ENCODE assay signal across 19 cellular contexts in the genomic region with DNA sequence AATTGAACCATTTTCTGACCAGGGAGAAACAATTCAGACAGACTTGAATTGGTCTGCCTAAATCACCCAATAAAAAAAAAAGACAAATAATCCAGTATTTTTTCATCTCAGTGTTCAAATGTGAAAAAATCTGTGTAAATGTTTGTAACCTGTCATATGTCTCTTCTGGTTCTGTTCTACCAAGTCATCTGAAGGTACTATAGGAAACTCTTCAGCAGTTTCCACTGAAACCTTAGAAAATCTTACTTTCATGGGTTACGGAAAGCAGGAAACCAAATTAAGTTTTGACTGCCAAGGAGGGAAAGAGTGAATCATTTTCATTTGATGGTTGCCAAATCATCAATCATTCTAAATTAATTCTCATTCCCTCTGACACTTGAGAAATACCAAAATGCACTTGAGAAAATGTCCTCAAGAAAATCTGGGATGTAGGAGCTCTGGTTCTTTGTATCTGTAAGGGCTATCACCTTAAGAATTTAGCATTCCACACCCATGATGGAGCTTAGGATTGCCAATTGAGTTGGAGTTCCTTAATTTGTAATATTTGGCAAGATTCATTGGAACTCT.
"Had no signal": no experiment of that assay in that cellular context is flagged by ENCODE, and none has a peak within 500 bp of the region (broad histone marks: within the 10 kb centered on the region; RNA-seq: fewer than 3 reads in every experiment).

No MANE protein-coding gene starts in this region.

- H3K36me3 ChIP-seq: esophagus squamous epithelium, spleen had no signal

- H3K4me1 Mint-ChIP-seq: immature natural killer cell, naive B cell, neural crest cell had no signal

- H3K4me1 ChIP-seq: body of pancreas, spleen had no signal

- H3K27ac Mint-ChIP-seq: immature natural killer cell; naive B cell; T-helper 2 cell treated with Interferon-gamma antibody and Interleukin-4, amounts not matched to agents 5 μg/mL and 100 μg/mL, for 36 hours; type B pancreatic cell had no signal

- H3K4me3 ChIP-seq: body of pancreas, esophagus squamous epithelium, mucosa of descending colon, spleen had no signal

- H3K4me3 Mint-ChIP-seq: immature natural killer cell; naive B cell; neural crest cell; stimulated activated naive B cell treated with anti-CD40 and anti-IgM and Interleukin-4, amounts not matched to agents 10 μg/mL and 1 μg/mL and 100 μg/mL, for 72 hours; T-helper 2 cell treated with Interferon-gamma antibody and Interleukin-4, amounts not matched to agents 5 μg/mL and 100 μg/mL, for 36 hours; type B pancreatic cell had no signal

- H3K27ac ChIP-seq: body of pancreas, esophagus squamous epithelium, spleen had no signal

- FAIRE-seq: TTC549 had no signal

- H3K36me3 Mint-ChIP-seq: immature natural killer cell; naive B cell; stimulated activated naive B cell treated with anti-CD40 and anti-IgM and Interleukin-4, amounts not matched to agents 10 μg/mL and 1 μg/mL and 100 μg/mL, for 72 hours; type B pancreatic cell had no signal

- H3K27me3 ChIP-seq: body of pancreas, esophagus squamous epithelium, spleen had no signal

- H3K27me3 Mint-ChIP-seq: naive B cell; stimulated activated naive B cell treated with anti-CD40 and anti-IgM and Interleukin-4, amounts not matched to agents 10 μg/mL and 1 μg/mL and 100 μg/mL, for 72 hours; type B pancreatic cell had no signal

- H3K9me3 Mint-ChIP-seq: immature natural killer cell; naive B cell; stimulated activated naive B cell treated with anti-CD40 and anti-IgM and Interleukin-4, amounts not matched to agents 10 μg/mL and 1 μg/mL and 100 μg/mL, for 72 hours; T-helper 2 cell treated with Interferon-gamma antibody and Interleukin-4, amounts not matched to agents 5 μg/mL and 100 μg/mL, for 36 hours; type B pancreatic cell had no signal

- H3K9me3 ChIP-seq: body of pancreas, esophagus squamous epithelium, mucosa of descending colon, spleen had no signal

- ATAC-seq: body of pancreas, left ventricle myocardium superior, mucosa of descending colon had no signal

- DNase-seq: amygdala; body of pancreas; dermis blood vessel endothelial cell; effector memory CD4-positive, alpha-beta T cell; esophagus squamous epithelium; immature natural killer cell; left ventricle myocardium superior; mesenchymal stem cell; mucosa of descending colon; naive B cell; retina; spleen; stimulated activated CD4-positive, alpha-beta T cell treated with anti-CD3 and anti-CD28 coated beads, Interleukin-4, amount 100 ng/mL, for 4 hours; stimulated activated naive B cell treated with anti-CD40 and anti-IgM and Interleukin-4, amounts not matched to agents 10 μg/mL and 1 μg/mL and 100 μg/mL, for 72 hours; substantia nigra had no signal
